In genomic region chr10:19572056-19572455, GRCh38 we compare ENCODE assay signal across 21 cellular contexts.
"Had no signal": no experiment of that assay in that cellular context is flagged by ENCODE, and none has a peak within 500 bp of the region (broad histone marks: within the 10 kb centered on the region; RNA-seq: fewer than 3 reads in every experiment).

No MANE protein-coding gene starts in this region.

- H3K9me3 ChIP-seq: body of pancreas, testis, upper lobe of right lung had no signal

- H3K4me3 ChIP-seq: body of pancreas, lung, skin epidermis, testis, upper lobe of right lung had no signal

- H3K4me1 ChIP-seq: body of pancreas, testis, upper lobe of right lung had no signal

- H3K27me3 ChIP-seq: body of pancreas, testis, upper lobe of right lung had no signal

- FAIRE-seq: colon, keratinocyte had no signal

- H3K36me3 ChIP-seq: upper lobe of right lung had no signal

- DNase-seq: activated CD4-positive, alpha-beta T cell treated with anti-CD3 and anti-CD28 coated beads, Interleukin-2, amount 50 U/mL, for 4 hours; activated gamma-delta T cell treated with Interleukin-2 at 50 U/mL for 16 hours; amygdala; body of pancreas; endodermal cell; glutamatergic neuron; hypothalamus; midbrain; occipital lobe; retina; stimulated activated CD4-positive, alpha-beta T cell treated with anti-CD3 and anti-CD28 coated beads, Interleukin-15, amount 100 ng/mL, for 24 hours; stimulated activated CD4-positive, alpha-beta T cell treated with anti-CD3 and anti-CD28 coated beads, Interleukin-2, amount 100 ng/mL, for 48 hours; stimulated activated naive CD8-positive, alpha-beta T cell treated with anti-CD3 and anti-CD28 coated beads, Interleukin-15, amount 100 ng/mL, for 72 hours; SW 1271; T-helper 2 cell; testis; upper lobe of right lung had no signal

- ATAC-seq: body of pancreas; stimulated activated naive CD8-positive, alpha-beta T cell treated with anti-CD3 and anti-CD28 coated beads, Interleukin-15, amount 100 ng/mL, for 72 hours; upper lobe of right lung had no signal
